1 cellular context compared by ENCODE assay signal in the genomic region with DNA sequence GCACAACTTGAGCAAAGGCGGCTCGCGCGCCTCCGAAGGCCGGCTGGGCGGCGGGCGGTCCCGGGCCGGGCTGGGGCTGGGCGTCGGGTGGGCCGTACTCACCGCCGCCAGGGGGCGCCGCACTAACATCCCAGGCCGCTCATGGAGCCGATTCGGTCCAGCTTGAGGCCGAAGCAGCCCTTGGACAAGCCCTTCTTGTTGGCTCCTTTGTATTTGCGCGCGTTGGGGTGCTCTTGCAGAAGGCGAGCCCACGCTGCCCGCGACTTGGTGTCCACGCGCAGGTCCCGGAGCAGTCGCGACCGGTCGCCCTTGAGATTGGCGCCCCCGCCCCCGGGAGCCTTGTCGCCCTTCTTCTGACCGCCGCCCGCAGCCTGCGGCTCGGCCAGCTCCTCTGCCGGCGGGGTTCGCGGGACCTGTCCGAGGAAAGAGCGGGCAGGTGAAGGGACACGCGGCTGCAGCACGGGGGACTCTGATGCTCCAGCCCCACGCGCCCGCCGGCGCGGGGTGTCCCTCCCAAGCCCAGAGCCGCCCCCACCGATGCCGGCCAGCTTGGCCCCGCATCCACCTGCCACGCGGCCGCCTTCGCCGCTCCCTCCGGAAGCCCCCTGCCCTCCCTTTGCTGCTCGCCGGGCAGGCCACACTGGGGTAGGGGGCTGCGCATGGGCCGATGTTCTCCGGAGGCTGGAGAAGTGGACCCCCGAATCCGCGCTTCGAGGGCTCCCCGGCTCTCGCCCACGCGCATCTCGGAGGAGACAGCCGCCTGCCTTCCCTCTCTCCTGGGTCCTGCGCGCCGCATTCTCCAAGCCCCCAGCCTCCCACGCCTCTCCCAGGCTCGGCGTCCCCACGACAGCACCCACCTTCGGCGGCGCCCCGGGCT.
TF ChIP-seq lines count a peak whose summit lies in the region.

No MANE protein-coding gene starts in this region.

TF ChIP-seq in HepG2, 621 proteins besides CTCF, POLR2A, EP300 and RAD21 (continued from another document and continues in another):
- TF ChIP-seq, protein P1, sequence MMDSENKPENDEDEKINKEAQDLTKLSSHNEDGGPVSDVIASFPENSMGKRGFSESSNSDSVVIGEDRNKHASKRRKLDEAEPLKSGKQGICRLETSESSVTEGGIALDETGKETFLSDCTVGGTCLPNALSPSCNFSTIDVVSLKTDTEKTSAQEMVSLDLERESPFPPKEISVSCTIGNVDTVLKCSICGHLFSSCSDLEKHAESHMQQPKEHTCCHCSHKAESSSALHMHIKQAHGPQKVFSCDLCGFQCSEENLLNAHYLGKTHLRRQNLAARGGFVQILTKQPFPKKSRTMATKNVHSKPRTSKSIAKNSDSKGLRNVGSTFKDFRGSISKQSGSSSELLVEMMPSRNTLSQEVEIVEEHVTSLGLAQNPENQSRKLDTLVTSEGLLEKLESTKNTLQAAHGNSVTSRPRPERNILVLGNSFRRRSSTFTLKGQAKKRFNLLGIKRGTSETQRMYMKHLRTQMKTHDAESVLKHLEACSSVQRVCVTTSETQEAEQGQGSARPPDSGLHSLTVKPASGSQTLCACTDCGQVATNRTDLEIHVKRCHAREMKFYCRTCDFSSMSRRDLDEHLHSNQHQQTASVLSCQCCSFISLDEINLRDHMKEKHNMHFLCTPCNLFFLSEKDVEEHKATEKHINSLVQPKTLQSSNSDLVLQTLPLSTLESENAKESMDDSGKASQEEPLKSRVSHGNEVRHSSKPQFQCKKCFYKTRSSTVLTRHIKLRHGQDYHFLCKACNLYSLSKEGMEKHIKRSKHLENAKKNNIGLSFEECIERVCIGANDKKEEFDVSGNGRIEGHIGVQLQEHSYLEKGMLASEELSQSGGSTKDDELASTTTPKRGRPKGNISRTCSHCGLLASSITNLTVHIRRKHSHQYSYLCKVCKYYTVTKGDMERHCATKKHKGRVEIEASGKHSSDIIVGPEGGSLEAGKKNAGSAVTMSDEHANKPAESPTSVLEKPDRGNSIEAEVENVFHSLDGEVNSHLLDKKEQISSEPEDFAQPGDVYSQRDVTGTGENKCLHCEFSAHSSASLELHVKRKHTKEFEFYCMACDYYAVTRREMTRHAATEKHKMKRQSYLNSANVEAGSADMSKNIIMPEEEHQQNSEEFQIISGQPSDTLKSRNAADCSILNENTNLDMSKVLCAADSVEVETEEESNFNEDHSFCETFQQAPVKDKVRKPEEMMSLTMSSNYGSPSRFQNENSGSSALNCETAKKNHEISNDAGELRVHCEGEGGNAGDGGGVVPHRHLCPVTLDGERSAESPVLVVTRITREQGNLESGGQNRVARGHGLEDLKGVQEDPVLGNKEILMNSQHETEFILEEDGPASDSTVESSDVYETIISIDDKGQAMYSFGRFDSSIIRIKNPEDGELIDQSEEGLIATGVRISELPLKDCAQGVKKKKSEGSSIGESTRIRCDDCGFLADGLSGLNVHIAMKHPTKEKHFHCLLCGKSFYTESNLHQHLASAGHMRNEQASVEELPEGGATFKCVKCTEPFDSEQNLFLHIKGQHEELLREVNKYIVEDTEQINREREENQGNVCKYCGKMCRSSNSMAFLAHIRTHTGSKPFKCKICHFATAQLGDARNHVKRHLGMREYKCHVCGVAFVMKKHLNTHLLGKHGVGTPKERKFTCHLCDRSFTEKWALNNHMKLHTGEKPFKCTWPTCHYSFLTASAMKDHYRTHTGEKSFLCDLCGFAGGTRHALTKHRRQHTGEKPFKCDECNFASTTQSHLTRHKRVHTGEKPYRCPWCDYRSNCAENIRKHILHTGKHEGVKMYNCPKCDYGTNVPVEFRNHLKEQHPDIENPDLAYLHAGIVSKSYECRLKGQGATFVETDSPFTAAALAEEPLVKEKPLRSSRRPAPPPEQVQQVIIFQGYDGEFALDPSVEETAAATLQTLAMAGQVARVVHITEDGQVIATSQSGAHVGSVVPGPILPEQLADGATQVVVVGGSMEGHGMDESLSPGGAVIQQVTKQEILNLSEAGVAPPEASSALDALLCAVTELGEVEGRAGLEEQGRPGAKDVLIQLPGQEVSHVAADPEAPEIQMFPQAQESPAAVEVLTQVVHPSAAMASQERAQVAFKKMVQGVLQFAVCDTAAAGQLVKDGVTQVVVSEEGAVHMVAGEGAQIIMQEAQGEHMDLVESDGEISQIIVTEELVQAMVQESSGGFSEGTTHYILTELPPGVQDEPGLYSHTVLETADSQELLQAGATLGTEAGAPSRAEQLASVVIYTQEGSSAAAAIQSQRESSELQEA (CRISPR knock-in tag; IDR thresholded peaks at IDR 0.05; ENCODE audit: not compliant biosample characterization): peak; percentile 29
- TF ChIP-seq ELF3 (CRISPR knock-in tag; IDR thresholded peaks at IDR 0.05) (peak; percentile 12; the same call in 1 of the 2 replicates), ZNF605 (CRISPR knock-in tag; IDR thresholded peaks at IDR 0.05) (no peak), ZNF83 (CRISPR knock-in tag; IDR thresholded peaks at IDR 0.05; ENCODE audit: borderline replicate concordance) (0 out of 2 replicates have a peak, but pooled peaks have one; percentile 85), NFATC3 (CRISPR knock-in tag; IDR thresholded peaks at IDR 0.05) (no peak), TCF7 (IDR thresholded peaks at IDR 0.05; ENCODE audit: low read depth) (no peak), ZNF543 (CRISPR knock-in tag; IDR thresholded peaks at IDR 0.05) (peak; percentile 44), SP4 (CRISPR knock-in tag; IDR thresholded peaks at IDR 0.05) (no peak; the same call in 1 of the 2 replicates), ZNF510 (CRISPR knock-in tag; IDR thresholded peaks at IDR 0.05; ENCODE audit: low read depth) (peak; percentile 69; the same call in 1 of the 2 replicates), ZNF484 (CRISPR knock-in tag; IDR thresholded peaks at IDR 0.05; ENCODE audit: borderline replicate concordance, low read depth) (no peak), ISX (CRISPR knock-in tag; conservative IDR thresholded peaks at IDR 0.05) (no peak), CBFB (CRISPR knock-in tag; IDR thresholded peaks at IDR 0.05) (no peak; the same call in 1 of the 2 replicates), ZNF34 (CRISPR knock-in tag; IDR thresholded peaks at IDR 0.05; ENCODE audit: borderline replicate concordance) (0 out of 2 replicates have a peak, but pooled peaks have one; percentile 64), ZFX (CRISPR knock-in tag; IDR thresholded peaks at IDR 0.05; ENCODE audit: low read depth) (peak; percentile 59), ZC3H4 (CRISPR knock-in tag; IDR thresholded peaks at IDR 0.05; ENCODE audit: borderline replicate concordance) (no peak), ESRRA (CRISPR knock-in tag; IDR thresholded peaks at IDR 0.05; ENCODE audit: low read depth) (no peak), MTA1 (CRISPR knock-in tag; IDR thresholded peaks at IDR 0.05; ENCODE audit: borderline replicate concordance) (peak; percentile 44; the same call in 1 of the 2 replicates), GATAD2A (CRISPR knock-in tag; IDR thresholded peaks at IDR 0.05) (no peak), CENPT (CRISPR knock-in tag; IDR thresholded peaks at IDR 0.05; ENCODE audit: low read depth) (0 out of 2 replicates have a peak, but pooled peaks have one; percentile 41), SATB2 (CRISPR knock-in tag; IDR thresholded peaks at IDR 0.05) (no peak), ASH2L (IDR thresholded peaks at IDR 0.05; ENCODE audit: insufficient read length, low read depth, low read length) (peak; percentile 10), TP53 (CRISPR knock-in tag; conservative IDR thresholded peaks at IDR 0.05) (0 out of 2 replicates have a peak, but pooled peaks have one; percentile 23), KDM3A (CRISPR knock-in tag; IDR thresholded peaks at IDR 0.05; ENCODE audit: low read depth) (no peak), KAT2B (IDR thresholded peaks at IDR 0.05; ENCODE audit: borderline replicate concordance, low read depth, low read length) (no peak), YY1 (IDR thresholded peaks at IDR 0.05; ENCODE audit: insufficient read depth, insufficient replicate concordance, low read depth, low read length) (peak; percentile 73), HNRNPL (IDR thresholded peaks at IDR 0.05; ENCODE audit: low read depth, low read length) (no peak)
- TF ChIP-seq, protein P2, sequence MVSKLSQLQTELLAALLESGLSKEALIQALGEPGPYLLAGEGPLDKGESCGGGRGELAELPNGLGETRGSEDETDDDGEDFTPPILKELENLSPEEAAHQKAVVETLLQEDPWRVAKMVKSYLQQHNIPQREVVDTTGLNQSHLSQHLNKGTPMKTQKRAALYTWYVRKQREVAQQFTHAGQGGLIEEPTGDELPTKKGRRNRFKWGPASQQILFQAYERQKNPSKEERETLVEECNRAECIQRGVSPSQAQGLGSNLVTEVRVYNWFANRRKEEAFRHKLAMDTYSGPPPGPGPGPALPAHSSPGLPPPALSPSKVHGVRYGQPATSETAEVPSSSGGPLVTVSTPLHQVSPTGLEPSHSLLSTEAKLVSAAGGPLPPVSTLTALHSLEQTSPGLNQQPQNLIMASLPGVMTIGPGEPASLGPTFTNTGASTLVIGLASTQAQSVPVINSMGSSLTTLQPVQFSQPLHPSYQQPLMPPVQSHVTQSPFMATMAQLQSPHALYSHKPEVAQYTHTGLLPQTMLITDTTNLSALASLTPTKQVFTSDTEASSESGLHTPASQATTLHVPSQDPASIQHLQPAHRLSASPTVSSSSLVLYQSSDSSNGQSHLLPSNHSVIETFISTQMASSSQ (IDR thresholded peaks at IDR 0.05; ENCODE audit: low read depth): no peak
- TF ChIP-seq, protein P2 (CRISPR knock-in tag; IDR thresholded peaks at IDR 0.05; ENCODE audit: borderline replicate concordance): no peak
- TF ChIP-seq, protein P3, sequence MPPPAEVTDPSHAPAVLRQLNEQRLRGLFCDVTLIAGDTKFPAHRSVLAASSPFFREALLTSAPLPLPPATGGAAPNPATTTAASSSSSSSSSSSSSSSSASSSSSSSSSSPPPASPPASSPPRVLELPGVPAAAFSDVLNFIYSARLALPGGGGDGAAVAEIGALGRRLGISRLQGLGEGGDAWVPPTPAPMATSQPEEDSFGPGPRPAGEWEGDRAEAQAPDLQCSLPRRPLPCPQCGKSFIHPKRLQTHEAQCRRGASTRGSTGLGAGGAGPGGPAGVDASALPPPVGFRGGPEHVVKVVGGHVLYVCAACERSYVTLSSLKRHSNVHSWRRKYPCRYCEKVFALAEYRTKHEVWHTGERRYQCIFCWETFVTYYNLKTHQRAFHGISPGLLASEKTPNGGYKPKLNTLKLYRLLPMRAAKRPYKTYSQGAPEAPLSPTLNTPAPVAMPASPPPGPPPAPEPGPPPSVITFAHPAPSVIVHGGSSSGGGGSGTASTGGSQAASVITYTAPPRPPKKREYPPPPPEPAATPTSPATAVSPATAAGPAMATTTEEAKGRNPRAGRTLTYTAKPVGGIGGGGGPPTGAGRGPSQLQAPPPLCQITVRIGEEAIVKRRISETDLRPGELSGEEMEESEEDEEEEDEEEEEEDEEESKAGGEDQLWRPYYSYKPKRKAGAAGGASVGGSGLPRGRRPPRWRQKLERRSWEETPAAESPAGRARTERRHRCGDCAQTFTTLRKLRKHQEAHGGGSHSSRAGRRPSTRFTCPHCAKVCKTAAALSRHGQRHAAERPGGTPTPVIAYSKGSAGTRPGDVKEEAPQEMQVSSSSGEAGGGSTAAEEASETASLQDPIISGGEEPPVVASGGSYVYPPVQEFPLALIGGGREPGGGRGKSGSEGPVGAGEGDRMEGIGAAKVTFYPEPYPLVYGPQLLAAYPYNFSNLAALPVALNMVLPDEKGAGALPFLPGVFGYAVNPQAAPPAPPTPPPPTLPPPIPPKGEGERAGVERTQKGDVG (CRISPR knock-in tag; IDR thresholded peaks at IDR 0.05; ENCODE audit: borderline replicate concordance): peak; percentile 41; the same call in 1 of the 2 replicates
- TF ChIP-seq, protein P4, sequence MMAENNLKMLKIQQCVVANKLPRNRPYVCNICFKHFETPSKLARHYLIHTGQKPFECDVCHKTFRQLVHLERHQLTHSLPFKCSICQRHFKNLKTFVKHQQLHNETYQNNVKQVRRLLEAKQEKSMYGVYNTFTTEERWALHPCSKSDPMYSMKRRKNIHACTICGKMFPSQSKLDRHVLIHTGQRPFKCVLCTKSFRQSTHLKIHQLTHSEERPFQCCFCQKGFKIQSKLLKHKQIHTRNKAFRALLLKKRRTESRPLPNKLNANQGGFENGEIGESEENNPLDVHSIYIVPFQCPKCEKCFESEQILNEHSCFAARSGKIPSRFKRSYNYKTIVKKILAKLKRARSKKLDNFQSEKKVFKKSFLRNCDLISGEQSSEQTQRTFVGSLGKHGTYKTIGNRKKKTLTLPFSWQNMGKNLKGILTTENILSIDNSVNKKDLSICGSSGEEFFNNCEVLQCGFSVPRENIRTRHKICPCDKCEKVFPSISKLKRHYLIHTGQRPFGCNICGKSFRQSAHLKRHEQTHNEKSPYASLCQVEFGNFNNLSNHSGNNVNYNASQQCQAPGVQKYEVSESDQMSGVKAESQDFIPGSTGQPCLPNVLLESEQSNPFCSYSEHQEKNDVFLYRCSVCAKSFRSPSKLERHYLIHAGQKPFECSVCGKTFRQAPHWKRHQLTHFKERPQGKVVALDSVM (CRISPR knock-in tag; IDR thresholded peaks at IDR 0.05): no peak
- TF ChIP-seq, protein P5, sequence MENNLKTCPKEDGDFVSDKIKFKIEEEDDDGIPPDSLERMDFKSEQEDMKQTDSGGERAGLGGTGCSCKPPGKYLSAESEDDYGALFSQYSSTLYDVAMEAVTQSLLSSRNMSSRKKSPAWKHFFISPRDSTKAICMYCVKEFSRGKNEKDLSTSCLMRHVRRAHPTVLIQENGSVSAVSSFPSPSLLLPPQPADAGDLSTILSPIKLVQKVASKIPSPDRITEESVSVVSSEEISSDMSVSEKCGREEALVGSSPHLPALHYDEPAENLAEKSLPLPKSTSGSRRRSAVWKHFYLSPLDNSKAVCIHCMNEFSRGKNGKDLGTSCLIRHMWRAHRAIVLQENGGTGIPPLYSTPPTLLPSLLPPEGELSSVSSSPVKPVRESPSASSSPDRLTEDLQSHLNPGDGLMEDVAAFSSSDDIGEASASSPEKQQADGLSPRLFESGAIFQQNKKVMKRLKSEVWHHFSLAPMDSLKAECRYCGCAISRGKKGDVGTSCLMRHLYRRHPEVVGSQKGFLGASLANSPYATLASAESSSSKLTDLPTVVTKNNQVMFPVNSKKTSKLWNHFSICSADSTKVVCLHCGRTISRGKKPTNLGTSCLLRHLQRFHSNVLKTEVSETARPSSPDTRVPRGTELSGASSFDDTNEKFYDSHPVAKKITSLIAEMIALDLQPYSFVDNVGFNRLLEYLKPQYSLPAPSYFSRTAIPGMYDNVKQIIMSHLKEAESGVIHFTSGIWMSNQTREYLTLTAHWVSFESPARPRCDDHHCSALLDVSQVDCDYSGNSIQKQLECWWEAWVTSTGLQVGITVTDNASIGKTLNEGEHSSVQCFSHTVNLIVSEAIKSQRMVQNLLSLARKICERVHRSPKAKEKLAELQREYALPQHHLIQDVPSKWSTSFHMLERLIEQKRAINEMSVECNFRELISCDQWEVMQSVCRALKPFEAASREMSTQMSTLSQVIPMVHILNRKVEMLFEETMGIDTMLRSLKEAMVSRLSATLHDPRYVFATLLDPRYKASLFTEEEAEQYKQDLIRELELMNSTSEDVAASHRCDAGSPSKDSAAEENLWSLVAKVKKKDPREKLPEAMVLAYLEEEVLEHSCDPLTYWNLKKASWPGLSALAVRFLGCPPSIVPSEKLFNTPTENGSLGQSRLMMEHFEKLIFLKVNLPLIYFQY (CRISPR knock-in tag; IDR thresholded peaks at IDR 0.05; ENCODE audit: borderline replicate concordance): peak; percentile 98
